ENCODE assay signal across 19 cellular contexts in the genomic region with DNA sequence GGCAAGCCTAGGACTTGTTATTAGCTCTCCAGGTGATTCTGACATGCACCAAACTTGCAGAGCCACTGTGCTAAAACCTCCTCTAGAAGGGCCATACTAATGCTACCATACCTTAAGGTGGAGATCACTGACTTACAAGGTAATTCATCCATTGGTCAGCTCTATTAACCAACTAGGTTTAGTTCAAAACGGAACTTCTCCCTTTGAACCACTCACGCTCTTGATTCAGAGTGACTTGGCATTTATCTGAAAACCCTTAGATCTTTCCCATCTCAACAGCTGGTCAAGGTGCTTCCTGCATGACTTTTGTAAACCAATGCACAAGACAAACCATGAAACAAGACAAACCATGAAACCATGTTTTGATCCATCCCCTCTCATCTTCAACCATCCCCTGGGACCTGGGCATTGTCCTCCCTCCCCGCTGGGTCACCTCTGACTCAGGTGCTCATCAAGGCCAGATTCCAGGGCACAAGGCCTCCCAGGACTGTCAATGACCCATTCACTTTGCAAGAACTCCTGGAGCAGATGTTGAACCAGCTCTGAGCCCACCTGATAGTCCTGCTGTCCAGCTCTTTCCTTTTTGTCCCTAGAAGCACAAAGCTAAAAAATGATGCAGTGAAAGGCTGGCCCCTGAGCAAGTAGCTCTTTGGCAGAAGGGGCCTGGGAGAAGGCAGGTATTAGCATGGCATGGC. TPM values are rescaled to one million over a fixed set of nuclear protein-coding genes. Genes with fewer than 3 reads are reported as not detected.
"Had no signal": no experiment of that assay in that cellular context is flagged by ENCODE, and none has a peak within 500 bp of the region (broad histone marks: within the 10 kb centered on the region; RNA-seq: fewer than 3 reads in every experiment).

No MANE protein-coding gene starts in this region.

- H3K9me3 ChIP-seq: breast epithelium, esophagus muscularis mucosa, gastroesophageal sphincter, heart left ventricle, psoas muscle, suprapubic skin, vagina had no signal

- H3K36me3 ChIP-seq: breast epithelium had no signal

- ATAC-seq: activated CD4-positive, CD25-positive, alpha-beta regulatory T cell treated with anti-CD3 and anti-CD28 coated beads, Interleukin-2, amount 50 U/mL, for 24 hours; gastroesophageal sphincter; heart left ventricle; left ventricle myocardium superior; psoas muscle; right cardiac atrium; stimulated activated naive CD8-positive, alpha-beta T cell treated with anti-CD3 and anti-CD28 coated beads, Interleukin-15, amount 100 ng/mL, for 72 hours had no signal

- H3K27me3 ChIP-seq: breast epithelium, suprapubic skin, vagina had no signal

- DNase-seq: activated CD4-positive, alpha-beta T cell treated with anti-CD3 and anti-CD28 coated beads, Interleukin-2, amount 50 U/mL, for 1 hour; activated naive CD4-positive, alpha-beta T cell treated with anti-CD3 and anti-CD28 coated beads, Interleukin-2, amount 10 ng/mL, durations not matched to agents 7 days and 5 days; activated T-cell treated with anti-CD3 and anti-CD28 coated beads, Interleukin-2, amount 50 U/mL, for 1 hour; cortex of kidney; effector CD8-positive, alpha-beta T cell; left ventricle myocardium superior; psoas muscle; right cardiac atrium; stimulated activated naive CD8-positive, alpha-beta T cell treated with anti-CD3 and anti-CD28 coated beads, Interleukin-15, amount 100 ng/mL, for 72 hours; trophoblast cell had no signal

- H3K4me1 ChIP-seq: breast epithelium had no signal

- H3K27ac ChIP-seq: breast epithelium, esophagus muscularis mucosa, gastroesophageal sphincter, heart left ventricle, psoas muscle, skin epidermis, suprapubic skin, vagina had no signal

- H3K4me3 ChIP-seq: breast epithelium, esophagus muscularis mucosa, gastroesophageal sphincter, heart left ventricle, psoas muscle, skin epidermis, suprapubic skin, vagina had no signal

RNA-seq across cellular contexts. Expression of a gene that starts 29.5 kb away (rescaled TPM):
- total RNA-seq: T-helper 1 cell treated with Interleukin-12 subunit alpha and Interleukin-12 subunit beta and Interleukin-4 antibody, amounts not matched to agents 30 ng/mL and 1 ng/mL, for 36 hours had no signal
